20 cellular contexts compared by ENCODE assay signal in genomic region chr12:59823535-59823934, GRCh38.
"Had no signal": no experiment of that assay in that cellular context is flagged by ENCODE, and none has a peak within 500 bp of the region (broad histone marks: within the 10 kb centered on the region; RNA-seq: fewer than 3 reads in every experiment).

No MANE protein-coding gene starts in this region.

- H3K4me1 ChIP-seq: gastroesophageal sphincter, heart right ventricle, transverse colon, vagina had no signal

- H3K27ac ChIP-seq: gastroesophageal sphincter, heart right ventricle, neutrophil, transverse colon, vagina had no signal

- ATAC-seq: activated CD8-positive, alpha-beta T cell treated with anti-CD3 and anti-CD28 coated beads, Interleukin-2, amount 10 ng/mL, durations not matched to agents 7 days and 5 days; activated T-cell treated with anti-CD3 and anti-CD28 coated beads, Interleukin-2, amount 50 U/mL, for 72 hours; gastroesophageal sphincter; heart right ventricle; left lobe of liver; natural killer cell had no signal

- H3K36me3 ChIP-seq: gastroesophageal sphincter, heart right ventricle, neutrophil, transverse colon, vagina had no signal

- H3K4me3 ChIP-seq: gastroesophageal sphincter, heart right ventricle, transverse colon, vagina had no signal

- H3K27me3 ChIP-seq: gastroesophageal sphincter, heart right ventricle, neutrophil, transverse colon, vagina had no signal

- DNase-seq: activated CD4-positive, alpha-beta T cell treated with anti-CD3 and anti-CD28 coated beads, Interleukin-2, amount 10 ng/mL, durations not matched to agents 24 days and 14 days; activated CD4-positive, CD25-positive, alpha-beta regulatory T cell; activated CD8-positive, alpha-beta memory T cell treated with anti-CD3 and anti-CD28 coated beads, Interleukin-2, amount 50 U/mL, for 4 hours; activated CD8-positive, alpha-beta T cell treated with anti-CD3 and anti-CD28 coated beads, Interleukin-2, amount 10 ng/mL, durations not matched to agents 7 days and 5 days; activated T-cell treated with anti-CD3 and anti-CD28 coated beads, Interleukin-2, amount 50 U/mL, for 72 hours; aorta; effector memory CD4-positive, alpha-beta T cell; heart right ventricle; natural killer cell; posterior cingulate gyrus; stimulated activated CD4-positive, alpha-beta T cell treated with anti-CD3 and anti-CD28 coated beads, Interleukin-15, amount 100 ng/mL, for 24 hours; stimulated activated CD4-positive, alpha-beta T cell treated with anti-CD3 and anti-CD28 coated beads, Interleukin-4, amount 100 ng/mL, for 24 hours; stimulated activated naive CD4-positive, alpha-beta T cell; substantia nigra; transverse colon had no signal

- H3K9me3 ChIP-seq: gastroesophageal sphincter, neutrophil, transverse colon, vagina had no signal

- FAIRE-seq: keratinocyte had no signal
